ENCODE assay signal across 8 cellular contexts in the genomic region with DNA sequence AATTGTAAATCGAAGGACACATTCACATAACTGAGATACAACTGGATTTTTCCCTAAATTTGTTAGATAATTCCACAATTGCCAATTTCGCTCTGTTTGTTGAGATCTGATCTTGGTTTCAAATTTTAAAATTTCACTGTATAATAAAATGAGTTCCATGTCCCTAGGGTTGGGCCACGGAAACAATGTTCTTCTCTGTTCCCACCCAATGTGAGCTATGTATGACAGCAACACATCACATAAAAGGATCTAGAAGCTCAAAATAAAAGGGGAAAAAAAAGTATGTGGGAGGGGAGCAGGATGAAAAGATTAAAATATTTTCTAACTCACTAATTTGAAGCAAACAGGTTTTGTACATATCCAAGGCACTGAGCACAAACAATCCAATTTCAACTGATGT.
DNase-seq lines count a peak whose midpoint lies in the region; ATAC-seq and TF ChIP-seq lines count a peak whose summit lies in the region.

No MANE protein-coding gene starts in this region.

- peak overlapping the region; percentile 11 for H3K4me3 Mint-ChIP-seq in activated CD8-positive, alpha-beta T cell treated with anti-CD3 and anti-CD28 coated beads for 36 hours
- H3K4me3 Mint-ChIP-seq in activated CD8-positive, alpha-beta T cell treated with anti-CD3 and anti-CD28 coated beads, Interleukin-2, amount 10 ng/mL, durations not matched to agents 7 days and 5 days: no peak overlapping the region
- peak overlapping the region; percentile 13 for H3K4me3 Mint-ChIP-seq in activated naive CD8-positive, alpha-beta T cell treated with anti-CD3 and anti-CD28 coated beads, Interleukin-2, amount 50 U/mL, for 24 hours

- peak overlapping the region in 1 of 5 donors; percentile 4 for H3K4me3 ChIP-seq in subcutaneous abdominal adipose tissue (ENCODE audit: low read depth in 1 of 5, low read length in 5 of 5)

- H3K27me3 ChIP-seq in subcutaneous abdominal adipose tissue (ENCODE audit: control insufficient read depth in 5 of 5, insufficient read depth in 4 of 5, low read length in 5 of 5): no peaks in the 10 kb centered on the region

- POLR2A ChIA-PET in activated CD8-positive, alpha-beta T cell treated with anti-CD3 and anti-CD28 coated beads for 36 hours (lab: Charles Lee): interaction anchor here (0.6 to 3.9 kb wide), 12 partner anchors 13 to 169 kb away, joined by 3 to 41 read pairs (median 4); no protein-coding TSS in a partner anchor
- POLR2A ChIA-PET in activated CD8-positive, alpha-beta T cell treated with anti-CD3 and anti-CD28 coated beads, Interleukin-2, amount 10 ng/mL, durations not matched to agents 7 days and 5 days (lab: Charles Lee): interaction anchor here (0.6 to 1.5 kb wide), 4 partner anchors 10 to 143 kb away, joined by 3 to 5 read pairs (median 4); no protein-coding TSS in a partner anchor

- H3K4me1 Mint-ChIP-seq in activated CD8-positive, alpha-beta T cell treated with anti-CD3 and anti-CD28 coated beads for 36 hours (ENCODE audit: low read depth): peaks cover 66% of the 10 kb centered on the region
- peaks cover 27% of the 10 kb centered on the region for H3K4me1 Mint-ChIP-seq in activated CD8-positive, alpha-beta T cell treated with anti-CD3 and anti-CD28 coated beads, Interleukin-2, amount 10 ng/mL, durations not matched to agents 7 days and 5 days (ENCODE audit: low read depth)
- peaks cover 66% of the 10 kb centered on the region for H3K4me1 Mint-ChIP-seq in activated naive CD8-positive, alpha-beta T cell treated with anti-CD3 and anti-CD28 coated beads, Interleukin-2, amount 50 U/mL, for 24 hours

- peak overlapping the region; percentile 58 for H3K27ac Mint-ChIP-seq in activated CD8-positive, alpha-beta T cell treated with anti-CD3 and anti-CD28 coated beads for 36 hours
- H3K27ac Mint-ChIP-seq in activated CD8-positive, alpha-beta T cell treated with anti-CD3 and anti-CD28 coated beads, Interleukin-2, amount 10 ng/mL, durations not matched to agents 7 days and 5 days: no peak overlapping the region
- peak overlapping the region; percentile 74 for H3K27ac Mint-ChIP-seq in activated naive CD8-positive, alpha-beta T cell treated with anti-CD3 and anti-CD28 coated beads, Interleukin-2, amount 50 U/mL, for 24 hours

- CTCF ChIA-PET in activated CD8-positive, alpha-beta T cell treated with anti-CD3 and anti-CD28 coated beads for 36 hours (lab: Charles Lee): interaction anchor here (0.7 to 7.1 kb wide), 57 partner anchors 8 to 383 kb away, joined by 3 to 208 read pairs (median 6); no protein-coding TSS in a partner anchor
- CTCF ChIA-PET in activated CD8-positive, alpha-beta T cell treated with anti-CD3 and anti-CD28 coated beads, Interleukin-2, amount 10 ng/mL, durations not matched to agents 7 days and 5 days (lab: Charles Lee): interaction anchor here (0.7 to 4.9 kb wide), 69 partner anchors 8 to 462 kb away, joined by 3 to 132 read pairs (median 6); no protein-coding TSS in a partner anchor

- ATAC-seq in activated CD8-positive, alpha-beta T cell treated with anti-CD3 and anti-CD28 coated beads for 36 hours: no peak
- no peak for ATAC-seq in activated CD8-positive, alpha-beta T cell treated with anti-CD3 and anti-CD28 coated beads, Interleukin-2, amount 10 ng/mL, durations not matched to agents 7 days and 5 days
- ATAC-seq in activated naive CD8-positive, alpha-beta T cell treated with anti-CD3 and anti-CD28 coated beads, Interleukin-2, amount 50 U/mL, for 24 hours: no peak
- ATAC-seq in left colon (peak; percentile 56), GM18520 (IDR thresholded peaks at IDR 0.05; ENCODE audit: unreplicated experiment) (no peak)

- H3K9ac ChIP-seq in subcutaneous abdominal adipose tissue (ENCODE audit: low read length in 5 of 5): peak overlapping the region in 4 of 5 donors; percentile 4 to 62 (median 20)

- peaks cover 25% of the 10 kb centered on the region for H3K36me3 Mint-ChIP-seq in activated CD8-positive, alpha-beta T cell treated with anti-CD3 and anti-CD28 coated beads for 36 hours (ENCODE audit: low read depth)
- H3K36me3 Mint-ChIP-seq in activated CD8-positive, alpha-beta T cell treated with anti-CD3 and anti-CD28 coated beads, Interleukin-2, amount 10 ng/mL, durations not matched to agents 7 days and 5 days (ENCODE audit: low read depth): peaks cover 2% of the 10 kb centered on the region
- H3K36me3 Mint-ChIP-seq in activated naive CD8-positive, alpha-beta T cell treated with anti-CD3 and anti-CD28 coated beads, Interleukin-2, amount 50 U/mL, for 24 hours (ENCODE audit: low read depth): peaks cover 8% of the 10 kb centered on the region

- no peak for TF ChIP-seq CTCF in activated CD8-positive, alpha-beta T cell treated with anti-CD3 and anti-CD28 coated beads for 36 hours (IDR thresholded peaks at IDR 0.05)

- no peak for DNase-seq in activated CD8-positive, alpha-beta T cell treated with anti-CD3 and anti-CD28 coated beads for 36 hours
- DNase-seq in activated CD8-positive, alpha-beta T cell treated with anti-CD3 and anti-CD28 coated beads, Interleukin-2, amount 10 ng/mL, durations not matched to agents 7 days and 5 days: no peak
- DNase-seq in activated naive CD8-positive, alpha-beta T cell treated with anti-CD3 and anti-CD28 coated beads, Interleukin-2, amount 50 U/mL, for 24 hours: no peak
- DNase-seq in left colon (no peak), NCI-H2227 (lab: John Stamatoyannopoulos, UW; ENCODE audit: unreplicated experiment) (no peak)
- DNase-seq in stimulated activated CD8-positive, alpha-beta memory T cell treated with anti-CD3 and anti-CD28 coated beads, Interleukin-4, amount 100 ng/mL, for 48 hours: no peak

- H3K4me1 ChIP-seq in subcutaneous abdominal adipose tissue (ENCODE audit: control insufficient read depth in 5 of 5, insufficient read depth in 5 of 5, low read length in 5 of 5): peaks cover 3 to 33% (median 23%) of the 10 kb centered on the region in 5 donors

- H3K9me3 ChIP-seq in subcutaneous abdominal adipose tissue (ENCODE audit: control insufficient read depth in 5 of 5, low read length in 5 of 5): no peaks in the 10 kb centered on the region

- H3K27me3 Mint-ChIP-seq in activated CD8-positive, alpha-beta T cell treated with anti-CD3 and anti-CD28 coated beads for 36 hours: no peaks in the 10 kb centered on the region
- no peaks in the 10 kb centered on the region for H3K27me3 Mint-ChIP-seq in activated CD8-positive, alpha-beta T cell treated with anti-CD3 and anti-CD28 coated beads, Interleukin-2, amount 10 ng/mL, durations not matched to agents 7 days and 5 days (ENCODE audit: low read depth)
- H3K27me3 Mint-ChIP-seq in activated naive CD8-positive, alpha-beta T cell treated with anti-CD3 and anti-CD28 coated beads, Interleukin-2, amount 50 U/mL, for 24 hours: no peaks in the 10 kb centered on the region

- H3K27ac ChIP-seq in subcutaneous abdominal adipose tissue (ENCODE audit: low read depth, low read length): peak overlapping the region; percentile 51

- peaks cover 0 to 7% (median 2%) of the 10 kb centered on the region in 5 donors for H3K36me3 ChIP-seq in subcutaneous abdominal adipose tissue (ENCODE audit: control insufficient read depth in 5 of 5, insufficient read depth in 5 of 5, low read length in 5 of 5)

- H3K9me3 Mint-ChIP-seq in activated CD8-positive, alpha-beta T cell treated with anti-CD3 and anti-CD28 coated beads for 36 hours: peaks cover under 1% of the 10 kb centered on the region
- H3K9me3 Mint-ChIP-seq in activated CD8-positive, alpha-beta T cell treated with anti-CD3 and anti-CD28 coated beads, Interleukin-2, amount 10 ng/mL, durations not matched to agents 7 days and 5 days (ENCODE audit: insufficient read depth): no peaks in the 10 kb centered on the region
- no peaks in the 10 kb centered on the region for H3K9me3 Mint-ChIP-seq in activated naive CD8-positive, alpha-beta T cell treated with anti-CD3 and anti-CD28 coated beads, Interleukin-2, amount 50 U/mL, for 24 hours

- intact Hi-C loops in activated CD8-positive, alpha-beta T cell treated with anti-CD3 and anti-CD28 coated beads for 36 hours (cut with micrococcal nuclease): loop anchor here (2.0 to 5.0 kb wide), 2 partner anchors 57 to 143 kb away; no protein-coding TSS in a partner anchor
- intact Hi-C loops in left colon (cut with DNase I, micrococcal nuclease): loop anchor here in 1 of 2 donors (5.0 kb wide), 1 partner anchor 143 kb away; no protein-coding TSS in a partner anchor
